2 cellular contexts compared by ENCODE assay signal in the genomic region with DNA sequence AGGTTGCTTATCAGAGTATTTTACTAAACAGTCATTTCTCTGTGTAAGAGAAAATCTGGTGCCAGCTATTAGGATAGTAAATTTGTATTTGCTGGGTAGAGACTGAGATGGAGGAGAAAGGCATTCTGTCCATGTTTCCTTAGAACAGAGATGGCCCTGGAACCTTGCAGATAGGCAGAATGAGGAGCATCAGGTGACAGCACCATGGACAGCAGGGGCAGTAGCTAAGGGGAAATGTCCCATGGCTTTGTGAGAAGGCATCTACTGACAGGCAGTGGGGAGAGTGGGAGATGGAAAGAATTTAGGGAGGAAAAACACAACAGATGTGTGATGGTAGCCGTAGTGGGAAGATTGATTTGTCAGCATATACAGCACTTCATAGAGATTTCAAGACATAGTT.
TF ChIP-seq lines count a peak whose summit lies in the region.

No MANE protein-coding gene starts in this region.

TF ChIP-seq in A549, 52 proteins besides CTCF, POLR2A, EP300 and RAD21 (continued from another document):
- TF ChIP-seq, protein P1, sequence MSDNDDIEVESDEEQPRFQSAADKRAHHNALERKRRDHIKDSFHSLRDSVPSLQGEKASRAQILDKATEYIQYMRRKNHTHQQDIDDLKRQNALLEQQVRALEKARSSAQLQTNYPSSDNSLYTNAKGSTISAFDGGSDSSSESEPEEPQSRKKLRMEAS (IDR thresholded peaks at IDR 0.05): no peak
- TF ChIP-seq CEBPB (IDR thresholded peaks at IDR 0.05) (no peak), MAFK (IDR thresholded peaks at IDR 0.05; ENCODE audit: partially characterized antibody) (peak; percentile 2)
- TF ChIP-seq, protein P2, sequence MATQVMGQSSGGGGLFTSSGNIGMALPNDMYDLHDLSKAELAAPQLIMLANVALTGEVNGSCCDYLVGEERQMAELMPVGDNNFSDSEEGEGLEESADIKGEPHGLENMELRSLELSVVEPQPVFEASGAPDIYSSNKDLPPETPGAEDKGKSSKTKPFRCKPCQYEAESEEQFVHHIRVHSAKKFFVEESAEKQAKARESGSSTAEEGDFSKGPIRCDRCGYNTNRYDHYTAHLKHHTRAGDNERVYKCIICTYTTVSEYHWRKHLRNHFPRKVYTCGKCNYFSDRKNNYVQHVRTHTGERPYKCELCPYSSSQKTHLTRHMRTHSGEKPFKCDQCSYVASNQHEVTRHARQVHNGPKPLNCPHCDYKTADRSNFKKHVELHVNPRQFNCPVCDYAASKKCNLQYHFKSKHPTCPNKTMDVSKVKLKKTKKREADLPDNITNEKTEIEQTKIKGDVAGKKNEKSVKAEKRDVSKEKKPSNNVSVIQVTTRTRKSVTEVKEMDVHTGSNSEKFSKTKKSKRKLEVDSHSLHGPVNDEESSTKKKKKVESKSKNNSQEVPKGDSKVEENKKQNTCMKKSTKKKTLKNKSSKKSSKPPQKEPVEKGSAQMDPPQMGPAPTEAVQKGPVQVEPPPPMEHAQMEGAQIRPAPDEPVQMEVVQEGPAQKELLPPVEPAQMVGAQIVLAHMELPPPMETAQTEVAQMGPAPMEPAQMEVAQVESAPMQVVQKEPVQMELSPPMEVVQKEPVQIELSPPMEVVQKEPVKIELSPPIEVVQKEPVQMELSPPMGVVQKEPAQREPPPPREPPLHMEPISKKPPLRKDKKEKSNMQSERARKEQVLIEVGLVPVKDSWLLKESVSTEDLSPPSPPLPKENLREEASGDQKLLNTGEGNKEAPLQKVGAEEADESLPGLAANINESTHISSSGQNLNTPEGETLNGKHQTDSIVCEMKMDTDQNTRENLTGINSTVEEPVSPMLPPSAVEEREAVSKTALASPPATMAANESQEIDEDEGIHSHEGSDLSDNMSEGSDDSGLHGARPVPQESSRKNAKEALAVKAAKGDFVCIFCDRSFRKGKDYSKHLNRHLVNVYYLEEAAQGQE (IDR thresholded peaks at IDR 0.05): peak; percentile 53; the same call in 1 of the 2 replicates
TF ChIP-seq in A549: peak in this region for 2.

TF ChIP-seq in IMR-90, 13 proteins besides CTCF, POLR2A, EP300 and RAD21 (continued from another document):
- TF ChIP-seq MXI1 (IDR thresholded peaks at IDR 0.05; ENCODE audit: borderline replicate concordance, low read depth, low read length): no peak
- TF ChIP-seq, protein P3, sequence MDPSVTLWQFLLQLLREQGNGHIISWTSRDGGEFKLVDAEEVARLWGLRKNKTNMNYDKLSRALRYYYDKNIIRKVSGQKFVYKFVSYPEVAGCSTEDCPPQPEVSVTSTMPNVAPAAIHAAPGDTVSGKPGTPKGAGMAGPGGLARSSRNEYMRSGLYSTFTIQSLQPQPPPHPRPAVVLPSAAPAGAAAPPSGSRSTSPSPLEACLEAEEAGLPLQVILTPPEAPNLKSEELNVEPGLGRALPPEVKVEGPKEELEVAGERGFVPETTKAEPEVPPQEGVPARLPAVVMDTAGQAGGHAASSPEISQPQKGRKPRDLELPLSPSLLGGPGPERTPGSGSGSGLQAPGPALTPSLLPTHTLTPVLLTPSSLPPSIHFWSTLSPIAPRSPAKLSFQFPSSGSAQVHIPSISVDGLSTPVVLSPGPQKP (IDR thresholded peaks at IDR 0.05; ENCODE audit: borderline replicate concordance, low read depth, low read length): no peak
- no peak for TF ChIP-seq BHLHE40 (IDR thresholded peaks at IDR 0.05; ENCODE audit: low read depth, low read length)
- no peak for TF ChIP-seq RCOR1 (IDR thresholded peaks at IDR 0.05; ENCODE audit: insufficient replicate concordance, low read length)
- no peak for TF ChIP-seq NFE2L2 (IDR thresholded peaks at IDR 0.05; ENCODE audit: low read depth, low read length)
- no peak for TF ChIP-seq SMC3 (IDR thresholded peaks at IDR 0.05; ENCODE audit: low read depth, low read length)
- TF ChIP-seq CEBPB (IDR thresholded peaks at IDR 0.05; ENCODE audit: low read depth, low read length): no peak
- TF ChIP-seq MAZ (IDR thresholded peaks at IDR 0.05; ENCODE audit: borderline replicate concordance, low read depth, low read length): no peak
- TF ChIP-seq, protein P4, sequence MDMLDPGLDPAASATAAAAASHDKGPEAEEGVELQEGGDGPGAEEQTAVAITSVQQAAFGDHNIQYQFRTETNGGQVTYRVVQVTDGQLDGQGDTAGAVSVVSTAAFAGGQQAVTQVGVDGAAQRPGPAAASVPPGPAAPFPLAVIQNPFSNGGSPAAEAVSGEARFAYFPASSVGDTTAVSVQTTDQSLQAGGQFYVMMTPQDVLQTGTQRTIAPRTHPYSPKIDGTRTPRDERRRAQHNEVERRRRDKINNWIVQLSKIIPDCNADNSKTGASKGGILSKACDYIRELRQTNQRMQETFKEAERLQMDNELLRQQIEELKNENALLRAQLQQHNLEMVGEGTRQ (IDR thresholded peaks at IDR 0.05; ENCODE audit: low read depth, low read length): no peak
- no peak for TF ChIP-seq MAFK (IDR thresholded peaks at IDR 0.05; ENCODE audit: low read depth, low read length)
- no peak for TF ChIP-seq RFX5 (IDR thresholded peaks at IDR 0.05; ENCODE audit: low read depth, low read length)
